In the genomic region with DNA sequence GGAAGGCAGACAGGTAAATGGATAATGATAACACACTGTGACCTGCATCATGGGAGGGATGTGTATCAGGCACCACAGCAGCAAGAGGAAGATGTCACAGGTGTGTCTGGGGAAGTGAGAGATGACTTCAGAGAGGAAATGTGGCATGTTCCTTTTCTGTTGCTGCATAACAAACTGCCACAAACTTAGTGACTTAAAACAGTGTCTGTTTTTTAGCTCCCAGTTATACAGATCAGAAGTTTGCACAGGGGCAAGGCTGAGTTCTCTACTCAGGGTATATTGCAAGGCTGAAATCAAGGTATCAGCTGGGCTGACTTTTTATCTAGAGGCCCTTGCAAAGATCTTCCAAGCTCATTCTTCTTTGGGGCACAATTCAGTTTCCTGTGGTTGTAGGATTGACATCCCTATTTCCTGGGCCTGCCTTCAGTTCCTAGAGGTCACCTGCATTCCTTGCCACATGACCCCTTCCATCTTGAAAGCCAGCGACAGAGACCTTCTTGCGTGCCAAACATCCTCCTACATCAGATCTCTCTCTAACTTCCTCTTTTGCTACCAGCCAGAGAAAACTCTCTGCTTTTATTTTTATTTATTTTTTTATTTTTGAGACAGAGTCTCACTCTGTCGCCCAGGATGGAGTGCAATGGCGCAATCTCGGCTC, we compare ENCODE assay signal across 1 cellular context.
TF ChIP-seq lines count a peak whose summit lies in the region.

No MANE protein-coding gene starts in this region.

TF ChIP-seq in HepG2, 621 proteins besides CTCF, POLR2A, EP300 and RAD21:
- TF ChIP-seq SAP130 (CRISPR knock-in tag; IDR thresholded peaks at IDR 0.05; ENCODE audit: low read depth) = no peak
- TF ChIP-seq ZFP82 (CRISPR knock-in tag; IDR thresholded peaks at IDR 0.05; ENCODE audit: borderline replicate concordance) = no peak
- TF ChIP-seq HHEX (CRISPR knock-in tag; IDR thresholded peaks at IDR 0.05) = no peak
- no peak for TF ChIP-seq ZNF83 (CRISPR knock-in tag; IDR thresholded peaks at IDR 0.05; ENCODE audit: borderline replicate concordance)
- TF ChIP-seq, protein P1, sequence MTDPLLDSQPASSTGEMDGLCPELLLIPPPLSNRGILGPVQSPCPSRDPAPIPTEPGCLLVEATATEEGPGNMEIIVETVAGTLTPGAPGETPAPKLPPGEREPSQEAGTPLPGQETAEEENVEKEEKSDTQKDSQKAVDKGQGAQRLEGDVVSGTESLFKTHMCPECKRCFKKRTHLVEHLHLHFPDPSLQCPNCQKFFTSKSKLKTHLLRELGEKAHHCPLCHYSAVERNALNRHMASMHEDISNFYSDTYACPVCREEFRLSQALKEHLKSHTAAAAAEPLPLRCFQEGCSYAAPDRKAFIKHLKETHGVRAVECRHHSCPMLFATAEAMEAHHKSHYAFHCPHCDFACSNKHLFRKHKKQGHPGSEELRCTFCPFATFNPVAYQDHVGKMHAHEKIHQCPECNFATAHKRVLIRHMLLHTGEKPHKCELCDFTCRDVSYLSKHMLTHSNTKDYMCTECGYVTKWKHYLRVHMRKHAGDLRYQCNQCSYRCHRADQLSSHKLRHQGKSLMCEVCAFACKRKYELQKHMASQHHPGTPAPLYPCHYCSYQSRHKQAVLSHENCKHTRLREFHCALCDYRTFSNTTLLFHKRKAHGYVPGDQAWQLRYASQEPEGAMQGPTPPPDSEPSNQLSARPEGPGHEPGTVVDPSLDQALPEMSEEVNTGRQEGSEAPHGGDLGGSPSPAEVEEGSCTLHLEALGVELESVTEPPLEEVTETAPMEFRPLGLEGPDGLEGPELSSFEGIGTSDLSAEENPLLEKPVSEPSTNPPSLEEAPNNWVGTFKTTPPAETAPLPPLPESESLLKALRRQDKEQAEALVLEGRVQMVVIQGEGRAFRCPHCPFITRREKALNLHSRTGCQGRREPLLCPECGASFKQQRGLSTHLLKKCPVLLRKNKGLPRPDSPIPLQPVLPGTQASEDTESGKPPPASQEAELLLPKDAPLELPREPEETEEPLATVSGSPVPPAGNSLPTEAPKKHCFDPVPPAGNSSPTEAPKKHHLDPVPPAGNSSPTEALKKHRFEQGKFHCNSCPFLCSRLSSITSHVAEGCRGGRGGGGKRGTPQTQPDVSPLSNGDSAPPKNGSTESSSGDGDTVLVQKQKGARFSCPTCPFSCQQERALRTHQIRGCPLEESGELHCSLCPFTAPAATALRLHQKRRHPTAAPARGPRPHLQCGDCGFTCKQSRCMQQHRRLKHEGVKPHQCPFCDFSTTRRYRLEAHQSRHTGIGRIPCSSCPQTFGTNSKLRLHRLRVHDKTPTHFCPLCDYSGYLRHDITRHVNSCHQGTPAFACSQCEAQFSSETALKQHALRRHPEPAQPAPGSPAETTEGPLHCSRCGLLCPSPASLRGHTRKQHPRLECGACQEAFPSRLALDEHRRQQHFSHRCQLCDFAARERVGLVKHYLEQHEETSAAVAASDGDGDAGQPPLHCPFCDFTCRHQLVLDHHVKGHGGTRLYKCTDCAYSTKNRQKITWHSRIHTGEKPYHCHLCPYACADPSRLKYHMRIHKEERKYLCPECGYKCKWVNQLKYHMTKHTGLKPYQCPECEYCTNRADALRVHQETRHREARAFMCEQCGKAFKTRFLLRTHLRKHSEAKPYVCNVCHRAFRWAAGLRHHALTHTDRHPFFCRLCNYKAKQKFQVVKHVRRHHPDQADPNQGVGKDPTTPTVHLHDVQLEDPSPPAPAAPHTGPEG (CRISPR knock-in tag; IDR thresholded peaks at IDR 0.05) = no peak
- TF ChIP-seq ZMYM4 (CRISPR knock-in tag; IDR thresholded peaks at IDR 0.05) = no peak
- TF ChIP-seq, protein P2, sequence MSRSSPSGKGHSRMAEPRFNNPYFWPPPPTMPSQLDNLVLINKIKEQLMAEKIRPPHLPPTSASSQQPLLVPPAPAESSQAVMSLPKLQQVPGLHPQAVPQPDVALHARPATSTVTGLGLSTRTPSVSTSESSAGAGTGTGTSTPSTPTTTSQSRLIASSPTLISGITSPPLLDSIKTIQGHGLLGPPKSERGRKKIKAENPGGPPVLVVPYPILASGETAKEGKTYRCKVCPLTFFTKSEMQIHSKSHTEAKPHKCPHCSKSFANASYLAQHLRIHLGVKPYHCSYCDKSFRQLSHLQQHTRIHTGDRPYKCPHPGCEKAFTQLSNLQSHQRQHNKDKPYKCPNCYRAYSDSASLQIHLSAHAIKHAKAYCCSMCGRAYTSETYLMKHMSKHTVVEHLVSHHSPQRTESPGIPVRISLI (CRISPR knock-in tag; IDR thresholded peaks at IDR 0.05; ENCODE audit: borderline replicate concordance) = no peak
- TF ChIP-seq, protein P3, sequence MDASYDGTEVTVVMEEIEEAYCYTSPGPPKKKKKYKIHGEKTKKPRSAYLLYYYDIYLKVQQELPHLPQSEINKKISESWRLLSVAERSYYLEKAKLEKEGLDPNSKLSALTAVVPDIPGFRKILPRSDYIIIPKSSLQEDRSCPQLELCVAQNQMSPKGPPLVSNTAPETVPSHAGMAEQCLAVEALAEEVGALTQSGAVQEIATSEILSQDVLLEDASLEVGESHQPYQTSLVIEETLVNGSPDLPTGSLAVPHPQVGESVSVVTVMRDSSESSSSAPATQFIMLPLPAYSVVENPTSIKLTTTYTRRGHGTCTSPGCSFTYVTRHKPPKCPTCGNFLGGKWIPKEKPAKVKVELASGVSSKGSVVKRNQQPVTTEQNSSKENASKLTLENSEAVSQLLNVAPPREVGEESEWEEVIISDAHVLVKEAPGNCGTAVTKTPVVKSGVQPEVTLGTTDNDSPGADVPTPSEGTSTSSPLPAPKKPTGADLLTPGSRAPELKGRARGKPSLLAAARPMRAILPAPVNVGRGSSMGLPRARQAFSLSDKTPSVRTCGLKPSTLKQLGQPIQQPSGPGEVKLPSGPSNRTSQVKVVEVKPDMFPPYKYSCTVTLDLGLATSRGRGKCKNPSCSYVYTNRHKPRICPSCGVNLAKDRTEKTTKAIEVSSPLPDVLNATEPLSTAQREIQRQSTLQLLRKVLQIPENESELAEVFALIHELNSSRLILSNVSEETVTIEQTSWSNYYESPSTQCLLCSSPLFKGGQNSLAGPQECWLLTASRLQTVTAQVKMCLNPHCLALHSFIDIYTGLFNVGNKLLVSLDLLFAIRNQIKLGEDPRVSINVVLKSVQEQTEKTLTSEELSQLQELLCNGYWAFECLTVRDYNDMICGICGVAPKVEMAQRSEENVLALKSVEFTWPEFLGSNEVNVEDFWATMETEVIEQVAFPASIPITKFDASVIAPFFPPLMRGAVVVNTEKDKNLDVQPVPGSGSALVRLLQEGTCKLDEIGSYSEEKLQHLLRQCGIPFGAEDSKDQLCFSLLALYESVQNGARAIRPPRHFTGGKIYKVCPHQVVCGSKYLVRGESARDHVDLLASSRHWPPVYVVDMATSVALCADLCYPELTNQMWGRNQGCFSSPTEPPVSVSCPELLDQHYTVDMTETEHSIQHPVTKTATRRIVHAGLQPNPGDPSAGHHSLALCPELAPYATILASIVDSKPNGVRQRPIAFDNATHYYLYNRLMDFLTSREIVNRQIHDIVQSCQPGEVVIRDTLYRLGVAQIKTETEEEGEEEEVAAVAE (CRISPR knock-in tag; IDR thresholded peaks at IDR 0.05; ENCODE audit: borderline replicate concordance) = no peak
- TF ChIP-seq PLRG1 (conservative IDR thresholded peaks at IDR 0.05) = no peak
- TF ChIP-seq, protein P4, sequence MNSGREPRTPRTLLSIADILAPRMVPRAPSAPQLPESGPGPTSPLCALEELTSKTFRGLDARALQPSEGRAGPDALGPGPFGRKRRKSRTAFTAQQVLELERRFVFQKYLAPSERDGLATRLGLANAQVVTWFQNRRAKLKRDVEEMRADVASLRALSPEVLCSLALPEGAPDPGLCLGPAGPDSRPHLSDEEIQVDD (CRISPR knock-in tag; IDR thresholded peaks at IDR 0.05; ENCODE audit: borderline replicate concordance) = no peak
- TF ChIP-seq, protein P5, sequence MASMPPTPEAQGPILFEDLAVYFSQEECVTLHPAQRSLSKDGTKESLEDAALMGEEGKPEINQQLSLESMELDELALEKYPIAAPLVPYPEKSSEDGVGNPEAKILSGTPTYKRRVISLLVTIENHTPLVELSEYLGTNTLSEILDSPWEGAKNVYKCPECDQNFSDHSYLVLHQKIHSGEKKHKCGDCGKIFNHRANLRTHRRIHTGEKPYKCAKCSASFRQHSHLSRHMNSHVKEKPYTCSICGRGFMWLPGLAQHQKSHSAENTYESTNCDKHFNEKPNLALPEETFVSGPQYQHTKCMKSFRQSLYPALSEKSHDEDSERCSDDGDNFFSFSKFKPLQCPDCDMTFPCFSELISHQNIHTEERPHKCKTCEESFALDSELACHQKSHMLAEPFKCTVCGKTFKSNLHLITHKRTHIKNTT (CRISPR knock-in tag; IDR thresholded peaks at IDR 0.05) = no peak
